Comparison of ENCODE assay signal across 20 cellular contexts in the genomic region with DNA sequence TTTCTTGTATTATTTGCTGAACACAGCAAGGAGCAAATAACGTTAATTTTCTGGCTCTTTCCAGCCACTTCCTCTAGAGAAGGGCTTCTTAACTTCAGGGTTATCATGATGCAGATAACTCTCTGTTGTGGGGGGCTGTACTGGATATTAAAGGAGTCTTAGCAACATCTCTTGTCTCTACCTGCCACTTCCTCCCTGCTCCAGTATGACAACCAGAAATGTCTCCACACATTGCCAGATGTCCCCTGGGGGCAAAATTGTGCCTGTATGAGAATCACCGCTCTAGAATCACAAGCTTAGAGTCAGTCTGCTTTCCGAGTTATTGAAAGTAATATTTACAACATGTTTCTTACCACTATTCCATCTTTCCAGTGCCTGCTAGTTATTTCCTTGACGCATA.
"Had no signal": no experiment of that assay in that cellular context is flagged by ENCODE, and none has a peak within 500 bp of the region (broad histone marks: within the 10 kb centered on the region; RNA-seq: fewer than 3 reads in every experiment).

No MANE protein-coding gene starts in this region.

- ATAC-seq: activated T-cell treated with anti-CD3 and anti-CD28 coated beads, Interleukin-2, amount 50 U/mL, for 72 hours; T-cell had no signal

- DNase-seq: activated B cell treated with CpG ODN at 0.5 μM for 24 hours; activated CD4-positive, alpha-beta memory T cell treated with anti-CD3 and anti-CD28 coated beads, Interleukin-2, amount 10 ng/mL, durations not matched to agents 7 days and 5 days; activated CD4-positive, alpha-beta T cell treated with anti-CD3 and anti-CD28 coated beads, Interleukin-2, amount 50 U/mL, for 1 hour; activated gamma-delta T cell treated with Interleukin-2 at 50 U/mL for 16 hours; activated naive CD4-positive, alpha-beta T cell treated with anti-CD3 and anti-CD28 coated beads, Interleukin-2, amount 10 ng/mL, durations not matched to agents 7 days and 5 days; activated naive CD8-positive, alpha-beta T cell treated with anti-CD3 and anti-CD28 coated beads for 36 hours; activated T-cell treated with anti-CD3 and anti-CD28 coated beads, Interleukin-2, amount 50 U/mL, for 72 hours; brain microvascular endothelial cell; MG63; NCI-H1105; NCI-H1436; NCI-H1694 treated with DMSO at 0.1 percent for 48 hours; NCI-H2029 treated with DMSO at 0.1 percent for 48 hours; NCI-H345; NCI-H510A; NCI-H526 treated with DMSO at 0.1 percent for 48 hours; SHP77; T-cell had no signal

- H3K36me3 ChIP-seq: brain microvascular endothelial cell, cardiac muscle cell, MG63 had no signal

- H3K4me3 ChIP-seq: cardiac muscle cell, MG63 had no signal

- H3K9me3 ChIP-seq: MG63 had no signal

- H3K27me3 ChIP-seq: brain microvascular endothelial cell, cardiac muscle cell, MG63 had no signal

- H3K27ac ChIP-seq: brain microvascular endothelial cell, cardiac muscle cell had no signal

- FAIRE-seq: RCC 7860 had no signal
